In the genomic region with DNA sequence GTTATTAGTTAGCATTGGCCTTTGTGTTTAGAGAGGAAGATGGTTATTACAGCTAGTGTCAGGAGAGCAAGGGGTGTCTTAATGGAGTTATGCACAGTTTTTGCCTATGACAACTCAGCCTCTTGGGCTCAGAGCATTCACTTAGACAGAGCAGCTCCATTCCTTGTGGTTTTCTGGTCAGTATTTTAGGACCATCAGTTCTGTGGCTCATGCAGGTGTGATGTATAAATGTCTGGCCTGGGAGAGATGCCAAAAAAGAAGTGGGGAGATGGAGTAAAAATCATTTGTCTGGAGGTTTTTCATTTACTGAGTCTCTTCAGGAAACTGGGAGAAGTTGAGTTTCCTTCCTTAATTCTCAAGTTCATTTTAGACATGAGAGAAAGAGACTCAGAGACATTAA, we compare ENCODE assay signal across 31 cellular contexts.
DNase-seq lines count a peak whose midpoint lies in the region; ATAC-seq and TF ChIP-seq lines count a peak whose summit lies in the region.
"Had no signal": no experiment of that assay in that cellular context is flagged by ENCODE, and none has a peak within 500 bp of the region (broad histone marks: within the 10 kb centered on the region; RNA-seq: fewer than 3 reads in every experiment).

No MANE protein-coding gene starts in this region.

- no TSS peak for BruUV-seq in mammary epithelial cell (replicated peaks; lab: Mats Ljungman, UMichigan)

- H3K4me2 ChIP-seq in mammary epithelial cell (ENCODE audit: insufficient read depth, low read depth, low read length) (no peak overlapping the region), osteoblast (ENCODE audit: insufficient read depth, low read length) (no peak overlapping the region)
- H3K4me2 ChIP-seq: A549, hepatocyte had no signal

- no peak for TF ChIP-seq POLR2A in breast epithelium (IDR thresholded peaks at IDR 0.05)
- TF ChIP-seq POLR2A in sigmoid colon (IDR thresholded peaks at IDR 0.05): no peak

- H3K9me3 ChIP-seq in mammary epithelial cell (replicated peaks; ENCODE audit: insufficient read depth, low read length) (no peaks in the 10 kb centered on the region), breast epithelium (no peaks in the 10 kb centered on the region), sigmoid colon (no peaks in the 10 kb centered on the region), osteoblast (ENCODE audit: low read depth, low read length) (no peaks in the 10 kb centered on the region)
- H3K9me3 ChIP-seq: A549, Caco-2, esophagus muscularis mucosa, right lobe of liver, testis, uterus had no signal

- H3K36me3 ChIP-seq in mammary epithelial cell (ENCODE audit: insufficient read depth, low read length) (no peaks in the 10 kb centered on the region), breast epithelium (no peaks in the 10 kb centered on the region), sigmoid colon (no peaks in the 10 kb centered on the region), osteoblast (ENCODE audit: insufficient read depth, low read length) (no peaks in the 10 kb centered on the region)
- H3K36me3 ChIP-seq: esophagus muscularis mucosa, right lobe of liver, uterus had no signal

- H3K4me1 ChIP-seq in mammary epithelial cell (ENCODE audit: insufficient read depth, low read length) (no peaks in the 10 kb centered on the region), breast epithelium (no peaks in the 10 kb centered on the region), sigmoid colon (peaks cover 0 to 27% (median 11%) of the 10 kb centered on the region in 4 donors), osteoblast (ENCODE audit: insufficient read depth, low read length) (no peaks in the 10 kb centered on the region)
- H3K4me1 ChIP-seq: A549, Caco-2, right lobe of liver, testis, uterus had no signal

- no peaks in the 10 kb centered on the region for H3K27me3 ChIP-seq in mammary epithelial cell (ENCODE audit: insufficient read depth, low read length)
- H3K27me3 ChIP-seq in breast epithelium: no peaks in the 10 kb centered on the region
- no peaks in the 10 kb centered on the region for H3K27me3 ChIP-seq in sigmoid colon
- no peaks in the 10 kb centered on the region for H3K27me3 ChIP-seq in osteoblast (ENCODE audit: insufficient read depth, low read length)
- H3K27me3 ChIP-seq: esophagus muscularis mucosa, right lobe of liver, testis, uterus had no signal

- CTCF ChIA-PET in mammary epithelial cell (lab: Charles Lee; ENCODE audit: low non-redundant PET): no interaction called here

- no peak overlapping the region for H3K9ac ChIP-seq in mammary epithelial cell (ENCODE audit: insufficient read depth, low read length)

- H3K79me2 ChIP-seq in mammary epithelial cell (ENCODE audit: insufficient read depth, low read length) (no peaks in the 10 kb centered on the region), osteoblast (ENCODE audit: insufficient read depth, low read length) (no peaks in the 10 kb centered on the region)
- H3K79me2 ChIP-seq: hepatocyte had no signal

- dilution Hi-C loops in mammary epithelial cell (cut with HindIII; ENCODE audit: low sequenced_read_pairs): no loop called here

- TF ChIP-seq CTCF in mammary epithelial cell (conservative IDR thresholded peaks at IDR 0.05 in 1 of 2, IDR thresholded peaks at IDR 0.05 in 1 of 2; ENCODE audit: extremely low read depth in 1 of 2, insufficient read depth in 1 of 2, low read depth in 1 of 2, low read length in 2 of 2) (no peak), breast epithelium (IDR thresholded peaks at IDR 0.05) (no peak), sigmoid colon (IDR thresholded peaks at IDR 0.05) (no peak), osteoblast (IDR thresholded peaks at IDR 0.05; ENCODE audit: extremely low read depth, low read depth, low read length) (no peak)

- DNase-seq in mammary epithelial cell (peak; percentile 16), breast epithelium (ENCODE audit: low spot score in 2 of 2) (no peak), M059J (ENCODE audit: low read depth) (peak; percentile 47), dermis blood vessel endothelial cell (peak; percentile 6), sigmoid colon (no peak), osteoblast (ENCODE audit: insufficient read length, low spot score, missing footprints) (no peak)
- DNase-seq: activated CD4-positive, alpha-beta T cell treated with anti-CD3 and anti-CD28 coated beads for 48 hours; activated CD8-positive, alpha-beta memory T cell treated with anti-CD3 and anti-CD28 coated beads for 24 hours; activated effector memory CD4-positive, alpha-beta T cell treated with anti-CD3 and anti-CD28 coated beads, Interleukin-2, amount 50 U/mL, for 16 hours; activated naive CD8-positive, alpha-beta T cell treated with anti-CD3 and anti-CD28 coated beads for 36 hours; aorta; Caco-2; DND-41; endodermal cell; left cardiac atrium; NCI-H2029 treated with DMSO at 0.1 percent for 48 hours; NCI-H226; OCI-M1; right lobe of liver; Right ventricle myocardium superior; stimulated activated naive CD8-positive, alpha-beta T cell treated with anti-CD3 and anti-CD28 coated beads, Interleukin-15, Interleukin-2, amounts not matched to agents 100 U/mL and 50 U/mL, for 24 hours; testis; uterus had no signal

- H3K27ac ChIP-seq in mammary epithelial cell (ENCODE audit: insufficient read depth, low read depth, low read length) (no peak overlapping the region), breast epithelium (no peak overlapping the region), sigmoid colon (no peak overlapping the region), osteoblast (ENCODE audit: low read depth, low read length) (no peak overlapping the region)
- H3K27ac ChIP-seq: A549, coronary artery, esophagus muscularis mucosa, hepatocyte, right lobe of liver, testis, uterus, VCaP had no signal

- ATAC-seq in SK-N-SH treated with all-trans-retinoic acid at 6 μM for 48 hours: no peak
- ATAC-seq in HG02798 (IDR thresholded peaks at IDR 0.05; ENCODE audit: poor library complexity, unreplicated experiment): no peak
- ATAC-seq: A549; HCT116; left cardiac atrium; right lobe of liver; stimulated activated naive CD8-positive, alpha-beta T cell treated with anti-CD3 and anti-CD28 coated beads, Interleukin-15, Interleukin-2, amounts not matched to agents 100 U/mL and 50 U/mL, for 24 hours had no signal

- H3K4me3 ChIP-seq in mammary epithelial cell (replicated peaks in 1 of 3; ENCODE audit: insufficient read depth in 1 of 3, low read depth in 2 of 3, low read length in 3 of 3): no peak overlapping the region
- no peak overlapping the region for H3K4me3 ChIP-seq in breast epithelium
- H3K4me3 ChIP-seq in sigmoid colon: no peak overlapping the region
- no peak overlapping the region for H3K4me3 ChIP-seq in osteoblast (ENCODE audit: insufficient read depth, low read length)
- H3K4me3 ChIP-seq: A549, coronary artery, esophagus muscularis mucosa, hepatocyte, right lobe of liver, testis, uterus had no signal

- intact Hi-C loops in mammary epithelial cell (cut with micrococcal nuclease) (no loop called here), breast epithelium (cut with DNase I; ENCODE audit: low total_unique reads) (no loop called here), sigmoid colon (cut with DNase I) (no loop called here)

- H4K20me1 ChIP-seq in mammary epithelial cell (ENCODE audit: insufficient read depth, low read length) (no peaks in the 10 kb centered on the region), osteoblast (ENCODE audit: insufficient read depth, low read length) (peaks cover 17% of the 10 kb centered on the region)

- no peak overlapping the region for H2AFZ ChIP-seq in mammary epithelial cell (ENCODE audit: low read depth, low read length)
- no peak overlapping the region for H2AFZ ChIP-seq in osteoblast (ENCODE audit: low read length)
- H2AFZ ChIP-seq: hepatocyte had no signal

- TF ChIP-seq EP300 in sigmoid colon (IDR thresholded peaks at IDR 0.05): no peak

- in situ Hi-C loops in mammary epithelial cell (cut with MboI; ENCODE audit: low sequenced_read_pairs in 2 of 2): no loop called here

TF ChIP-seq in SK-N-SH treated with all-trans-retinoic acid at 6 μM for 48 hours, 23 proteins besides CTCF, POLR2A, EP300 and RAD21:
- no peak for TF ChIP-seq ESRRG (CRISPR knock-in tag; IDR thresholded peaks at IDR 0.05)
- TF ChIP-seq ARNTL (CRISPR knock-in tag; IDR thresholded peaks at IDR 0.05; ENCODE audit: borderline replicate concordance, low read depth): no peak
- TF ChIP-seq ZFP3 (CRISPR knock-in tag; IDR thresholded peaks at IDR 0.05): no peak

Comparison
In these comparisons a context has a peak if more than half of its experiments do, and no peak if none do; other contexts are left out.
1. DNase-seq: peak in mammary epithelial cell (single experiment), M059J (single experiment) and dermis blood vessel endothelial cell (single experiment); none in breast epithelium (0 of 2), sigmoid colon (single experiment) and osteoblast (single experiment).